1 cellular context compared by ENCODE assay signal in genomic region chr10:80196270-80196949, GRCh38.
TF ChIP-seq lines count a peak whose summit lies in the region.

No MANE protein-coding gene starts in this region.

TF ChIP-seq in GM12878, 131 proteins besides CTCF, POLR2A, EP300 and RAD21 (continued from another document):
- TF ChIP-seq, protein P1, sequence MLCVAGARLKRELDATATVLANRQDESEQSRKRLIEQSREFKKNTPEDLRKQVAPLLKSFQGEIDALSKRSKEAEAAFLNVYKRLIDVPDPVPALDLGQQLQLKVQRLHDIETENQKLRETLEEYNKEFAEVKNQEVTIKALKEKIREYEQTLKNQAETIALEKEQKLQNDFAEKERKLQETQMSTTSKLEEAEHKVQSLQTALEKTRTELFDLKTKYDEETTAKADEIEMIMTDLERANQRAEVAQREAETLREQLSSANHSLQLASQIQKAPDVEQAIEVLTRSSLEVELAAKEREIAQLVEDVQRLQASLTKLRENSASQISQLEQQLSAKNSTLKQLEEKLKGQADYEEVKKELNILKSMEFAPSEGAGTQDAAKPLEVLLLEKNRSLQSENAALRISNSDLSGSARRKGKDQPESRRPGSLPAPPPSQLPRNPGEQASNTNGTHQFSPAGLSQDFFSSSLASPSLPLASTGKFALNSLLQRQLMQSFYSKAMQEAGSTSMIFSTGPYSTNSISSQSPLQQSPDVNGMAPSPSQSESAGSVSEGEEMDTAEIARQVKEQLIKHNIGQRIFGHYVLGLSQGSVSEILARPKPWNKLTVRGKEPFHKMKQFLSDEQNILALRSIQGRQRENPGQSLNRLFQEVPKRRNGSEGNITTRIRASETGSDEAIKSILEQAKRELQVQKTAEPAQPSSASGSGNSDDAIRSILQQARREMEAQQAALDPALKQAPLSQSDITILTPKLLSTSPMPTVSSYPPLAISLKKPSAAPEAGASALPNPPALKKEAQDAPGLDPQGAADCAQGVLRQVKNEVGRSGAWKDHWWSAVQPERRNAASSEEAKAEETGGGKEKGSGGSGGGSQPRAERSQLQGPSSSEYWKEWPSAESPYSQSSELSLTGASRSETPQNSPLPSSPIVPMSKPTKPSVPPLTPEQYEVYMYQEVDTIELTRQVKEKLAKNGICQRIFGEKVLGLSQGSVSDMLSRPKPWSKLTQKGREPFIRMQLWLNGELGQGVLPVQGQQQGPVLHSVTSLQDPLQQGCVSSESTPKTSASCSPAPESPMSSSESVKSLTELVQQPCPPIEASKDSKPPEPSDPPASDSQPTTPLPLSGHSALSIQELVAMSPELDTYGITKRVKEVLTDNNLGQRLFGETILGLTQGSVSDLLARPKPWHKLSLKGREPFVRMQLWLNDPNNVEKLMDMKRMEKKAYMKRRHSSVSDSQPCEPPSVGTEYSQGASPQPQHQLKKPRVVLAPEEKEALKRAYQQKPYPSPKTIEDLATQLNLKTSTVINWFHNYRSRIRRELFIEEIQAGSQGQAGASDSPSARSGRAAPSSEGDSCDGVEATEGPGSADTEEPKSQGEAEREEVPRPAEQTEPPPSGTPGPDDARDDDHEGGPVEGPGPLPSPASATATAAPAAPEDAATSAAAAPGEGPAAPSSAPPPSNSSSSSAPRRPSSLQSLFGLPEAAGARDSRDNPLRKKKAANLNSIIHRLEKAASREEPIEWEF (IDR thresholded peaks at IDR 0.05; ENCODE audit: insufficient replicate concordance, low read depth, low read length), result no peak
- TF ChIP-seq SIN3A (IDR thresholded peaks at IDR 0.05; ENCODE audit: low read depth, low read length) (no peak), CREB1 (IDR thresholded peaks at IDR 0.05; ENCODE audit: low read depth) (0 out of 2 replicates have a peak, but pooled peaks have one; percentile 34), BMI1 (IDR thresholded peaks at IDR 0.05; ENCODE audit: borderline replicate concordance) (no peak), IKZF2 (IDR thresholded peaks at IDR 0.05) (peak; percentile 82 to 84), ATF3 (IDR thresholded peaks at IDR 0.05; ENCODE audit: borderline replicate concordance, extremely low read depth, low read depth, low read length) (no peak), RB1 (IDR thresholded peaks at IDR 0.05; ENCODE audit: borderline replicate concordance) (no peak), EED (IDR thresholded peaks at IDR 0.05; ENCODE audit: low read depth) (peak; percentile 58; the same call in 1 of the 2 replicates), IRF4 (IDR thresholded peaks at IDR 0.05; ENCODE audit: low read depth, low read length) (0 out of 2 replicates have a peak, but pooled peaks have one; percentile 29), SREBF2 (IDR thresholded peaks at IDR 0.05; ENCODE audit: low read length) (no peak), SMAD1 (IDR thresholded peaks at IDR 0.05; ENCODE audit: low read depth, partially characterized antibody) (no peak), SRF (IDR thresholded peaks at IDR 0.05; ENCODE audit: low read depth in 2 of 2, low read length in 2 of 2) (no peak), TCF7 (IDR thresholded peaks at IDR 0.05; ENCODE audit: borderline replicate concordance) (no peak), NR2F1 (conservative IDR thresholded peaks at IDR 0.05) (peak; percentile 72), CHD4 (IDR thresholded peaks at IDR 0.05) (no peak), PML (IDR thresholded peaks at IDR 0.05; ENCODE audit: low read length) (no peak), NFYA (IDR thresholded peaks at IDR 0.05; ENCODE audit: borderline replicate concordance, low read depth, low read length) (no peak), E2F4 (IDR thresholded peaks at IDR 0.05; ENCODE audit: low read depth, low read length) (no peak), E4F1 (IDR thresholded peaks at IDR 0.05; ENCODE audit: borderline replicate concordance, partially characterized antibody) (no peak), RCOR1 (conservative IDR thresholded peaks at IDR 0.05; ENCODE audit: low read depth, low read length) (no peak), ZNF217 (IDR thresholded peaks at IDR 0.05) (0 out of 2 replicates have a peak, but pooled peaks have one; percentile 21)
- TF ChIP-seq, protein P2, sequence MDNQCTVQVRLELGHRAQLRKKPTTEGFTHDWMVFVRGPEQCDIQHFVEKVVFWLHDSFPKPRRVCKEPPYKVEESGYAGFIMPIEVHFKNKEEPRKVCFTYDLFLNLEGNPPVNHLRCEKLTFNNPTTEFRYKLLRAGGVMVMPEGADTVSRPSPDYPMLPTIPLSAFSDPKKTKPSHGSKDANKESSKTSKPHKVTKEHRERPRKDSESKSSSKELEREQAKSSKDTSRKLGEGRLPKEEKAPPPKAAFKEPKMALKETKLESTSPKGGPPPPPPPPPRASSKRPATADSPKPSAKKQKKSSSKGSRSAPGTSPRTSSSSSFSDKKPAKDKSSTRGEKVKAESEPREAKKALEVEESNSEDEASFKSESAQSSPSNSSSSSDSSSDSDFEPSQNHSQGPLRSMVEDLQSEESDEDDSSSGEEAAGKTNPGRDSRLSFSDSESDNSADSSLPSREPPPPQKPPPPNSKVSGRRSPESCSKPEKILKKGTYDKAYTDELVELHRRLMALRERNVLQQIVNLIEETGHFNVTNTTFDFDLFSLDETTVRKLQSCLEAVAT (IDR thresholded peaks at IDR 0.05), result 0 out of 2 replicates have a peak, but pooled peaks have one; percentile 34
- TF ChIP-seq, protein P3, sequence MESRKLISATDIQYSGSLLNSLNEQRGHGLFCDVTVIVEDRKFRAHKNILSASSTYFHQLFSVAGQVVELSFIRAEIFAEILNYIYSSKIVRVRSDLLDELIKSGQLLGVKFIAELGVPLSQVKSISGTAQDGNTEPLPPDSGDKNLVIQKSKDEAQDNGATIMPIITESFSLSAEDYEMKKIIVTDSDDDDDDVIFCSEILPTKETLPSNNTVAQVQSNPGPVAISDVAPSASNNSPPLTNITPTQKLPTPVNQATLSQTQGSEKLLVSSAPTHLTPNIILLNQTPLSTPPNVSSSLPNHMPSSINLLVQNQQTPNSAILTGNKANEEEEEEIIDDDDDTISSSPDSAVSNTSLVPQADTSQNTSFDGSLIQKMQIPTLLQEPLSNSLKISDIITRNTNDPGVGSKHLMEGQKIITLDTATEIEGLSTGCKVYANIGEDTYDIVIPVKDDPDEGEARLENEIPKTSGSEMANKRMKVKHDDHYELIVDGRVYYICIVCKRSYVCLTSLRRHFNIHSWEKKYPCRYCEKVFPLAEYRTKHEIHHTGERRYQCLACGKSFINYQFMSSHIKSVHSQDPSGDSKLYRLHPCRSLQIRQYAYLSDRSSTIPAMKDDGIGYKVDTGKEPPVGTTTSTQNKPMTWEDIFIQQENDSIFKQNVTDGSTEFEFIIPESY (IDR thresholded peaks at IDR 0.05), result no peak
